ENCODE assay signal across 38 cellular contexts in genomic region chr13:81350056-81350455, GRCh38.
"Had no signal": no experiment of that assay in that cellular context is flagged by ENCODE, and none has a peak within 500 bp of the region (broad histone marks: within the 10 kb centered on the region; RNA-seq: fewer than 3 reads in every experiment).

No MANE protein-coding gene starts in this region.

- H3K4me3 ChIP-seq: adrenal gland, body of pancreas, breast epithelium had no signal

- DNase-seq: activated B cell treated with CpG ODN at 0.5 μM for 24 hours; activated CD4-positive, alpha-beta memory T cell treated with anti-CD3 and anti-CD28 coated beads for 36 hours; activated CD4-positive, alpha-beta T cell treated with anti-CD3 and anti-CD28 coated beads for 4 hours; activated CD4-positive, alpha-beta T cell treated with anti-CD3 and anti-CD28 coated beads, Interleukin-2, amount 10 ng/mL, durations not matched to agents 24 days and 14 days; activated CD4-positive, alpha-beta T cell treated with anti-CD3 and anti-CD28 coated beads, Interleukin-2, amount 50 U/mL, for 1 hour; activated CD4-positive, alpha-beta T cell treated with anti-CD3 and anti-CD28 coated beads, Interleukin-2, amount 50 U/mL, for 4 hours; activated CD4-positive, CD25-positive, alpha-beta regulatory T cell treated with anti-CD3 and anti-CD28 coated beads, Interleukin-2, amount 50 U/mL, for 72 hours; activated CD8-positive, alpha-beta memory T cell treated with anti-CD3 and anti-CD28 coated beads, Interleukin-2, amount 50 U/mL, for 4 hours; activated CD8-positive, alpha-beta T cell treated with anti-CD3 and anti-CD28 coated beads for 36 hours; activated effector memory CD4-positive, alpha-beta T cell treated with anti-CD3 and anti-CD28 coated beads, Interleukin-2, amount 50 U/mL, for 16 hours; activated gamma-delta T cell treated with Interleukin-2 at 50 U/mL for 16 hours; activated naive CD4-positive, alpha-beta T cell; activated naive CD4-positive, alpha-beta T cell treated with anti-CD3 and anti-CD28 coated beads for 36 hours; activated naive CD4-positive, alpha-beta T cell treated with anti-CD3 and anti-CD28 coated beads, Interleukin-2, amount 50 U/mL, for 16 hours; activated naive CD8-positive, alpha-beta T cell treated with anti-CD3 and anti-CD28 coated beads for 36 hours; activated T-cell treated with anti-CD3 and anti-CD28 coated beads for 4 hours; activated T-cell treated with anti-CD3 and anti-CD28 coated beads, Interleukin-2, amount 50 U/mL, for 1 hour; activated T-cell treated with anti-CD3 and anti-CD28 coated beads, Interleukin-2, amount 50 U/mL, for 4 hours; activated T-cell treated with anti-CD3 and anti-CD28 coated beads, Interleukin-2, amount 50 U/mL, for 72 hours; adrenal gland; amniotic stem cell; aorta; body of pancreas; brain microvascular endothelial cell; cerebellar nuclear complex; T-helper 1 cell; T-helper 2 cell; T-helper 9 cell had no signal

- ATAC-seq: activated CD8-positive, alpha-beta T cell treated with anti-CD3 and anti-CD28 coated beads for 36 hours; activated naive CD4-positive, alpha-beta T cell treated with anti-CD3 and anti-CD28 coated beads, Interleukin-2, amount 50 U/mL, for 72 hours; activated T-cell treated with anti-CD3 and anti-CD28 coated beads, Interleukin-2, amount 50 U/mL, for 4 hours; activated T-cell treated with anti-CD3 and anti-CD28 coated beads, Interleukin-2, amount 50 U/mL, for 72 hours; activated T-helper 17 cell treated with anti-CD3 and anti-CD28 coated beads, Interleukin-2, amount 50 U/mL, for 72 hours; body of pancreas had no signal

- H3K4me3 Mint-ChIP-seq: activated B cell treated with CpG ODN at 0.5 μM for 24 hours; activated CD4-positive, alpha-beta memory T cell treated with anti-CD3 and anti-CD28 coated beads for 36 hours; activated CD4-positive, alpha-beta T cell treated with anti-CD3 and anti-CD28 coated beads, Interleukin-2, amount 10 ng/mL, durations not matched to agents 24 days and 14 days; activated CD8-positive, alpha-beta T cell treated with anti-CD3 and anti-CD28 coated beads for 36 hours; activated naive CD4-positive, alpha-beta T cell treated with anti-CD3 and anti-CD28 coated beads for 36 hours; activated naive CD8-positive, alpha-beta T cell treated with anti-CD3 and anti-CD28 coated beads for 36 hours; activated T-cell treated with anti-CD3 and anti-CD28 coated beads, Interleukin-2, amount 50 U/mL, for 4 hours; activated T-cell treated with anti-CD3 and anti-CD28 coated beads, Interleukin-2, amount 50 U/mL, for 72 hours; activated T-helper 1 cell treated with anti-CD3 and anti-CD28 coated beads, Interleukin-12 subunit alpha, Interleukin-12 subunit beta, Interleukin-2, Interleukin-4 antibody, amounts not matched to agents 30 ng/mL and 10 ng/mL and 1 ng/mL, durations not matched to agents 14 hours and 24 hours and 36 hours; activated T-helper 17 cell treated with anti-CD3 and anti-CD28 coated beads, Interleukin-2, amount 50 U/mL, for 72 hours; central memory CD8-positive, alpha-beta T cell; T-helper 1 cell treated with Interleukin-12 subunit alpha and Interleukin-12 subunit beta and Interleukin-4 antibody, amounts not matched to agents 30 μg/mL and 1 μg/mL, for 36 hours; T-helper 2 cell treated with Interferon-gamma antibody and Interleukin-4, amounts not matched to agents 5 μg/mL and 100 μg/mL, for 36 hours had no signal

- H3K27ac Mint-ChIP-seq: activated B cell treated with CpG ODN at 0.5 μM for 24 hours; activated CD4-positive, alpha-beta memory T cell treated with anti-CD3 and anti-CD28 coated beads for 36 hours; activated CD4-positive, alpha-beta T cell treated with anti-CD3 and anti-CD28 coated beads, Interleukin-2, amount 10 ng/mL, durations not matched to agents 24 days and 14 days; activated CD8-positive, alpha-beta T cell treated with anti-CD3 and anti-CD28 coated beads for 36 hours; activated naive CD4-positive, alpha-beta T cell treated with anti-CD3 and anti-CD28 coated beads for 36 hours; activated naive CD4-positive, alpha-beta T cell treated with anti-CD3 and anti-CD28 coated beads, Interleukin-2, amount 50 U/mL, for 72 hours; activated naive CD8-positive, alpha-beta T cell treated with anti-CD3 and anti-CD28 coated beads for 36 hours; activated T-cell treated with anti-CD3 and anti-CD28 coated beads, Interleukin-2, amount 50 U/mL, for 72 hours; activated T-helper 1 cell treated with anti-CD3 and anti-CD28 coated beads, Interleukin-12 subunit alpha, Interleukin-12 subunit beta, Interleukin-2, Interleukin-4 antibody, amounts not matched to agents 30 ng/mL and 10 ng/mL and 1 ng/mL, durations not matched to agents 14 hours and 24 hours and 36 hours; activated T-helper 17 cell treated with anti-CD3 and anti-CD28 coated beads, Interleukin-2, amount 50 U/mL, for 72 hours; T-helper 1 cell treated with Interleukin-12 subunit alpha and Interleukin-12 subunit beta and Interleukin-4 antibody, amounts not matched to agents 30 μg/mL and 1 μg/mL, for 36 hours; T-helper 2 cell treated with Interferon-gamma antibody and Interleukin-4, amounts not matched to agents 5 μg/mL and 100 μg/mL, for 36 hours had no signal

- FAIRE-seq: astrocyte, TTC549 had no signal

- H3K4me1 Mint-ChIP-seq: activated B cell treated with CpG ODN at 0.5 μM for 24 hours; activated CD4-positive, alpha-beta T cell treated with anti-CD3 and anti-CD28 coated beads, Interleukin-2, amount 10 ng/mL, durations not matched to agents 24 days and 14 days; activated naive CD8-positive, alpha-beta T cell treated with anti-CD3 and anti-CD28 coated beads for 36 hours; activated T-helper 17 cell treated with anti-CD3 and anti-CD28 coated beads, Interleukin-2, amount 50 U/mL, for 72 hours; central memory CD8-positive, alpha-beta T cell had no signal

- H3K27me3 ChIP-seq: adrenal gland, body of pancreas, brain microvascular endothelial cell, breast epithelium had no signal

- H3K4me1 ChIP-seq: adrenal gland, breast epithelium had no signal

- H3K27me3 Mint-ChIP-seq: activated B cell treated with CpG ODN at 0.5 μM for 24 hours; activated CD4-positive, alpha-beta memory T cell treated with anti-CD3 and anti-CD28 coated beads for 36 hours; activated CD4-positive, alpha-beta T cell treated with anti-CD3 and anti-CD28 coated beads, Interleukin-2, amount 10 ng/mL, durations not matched to agents 24 days and 14 days; activated CD8-positive, alpha-beta T cell treated with anti-CD3 and anti-CD28 coated beads for 36 hours; activated naive CD8-positive, alpha-beta T cell treated with anti-CD3 and anti-CD28 coated beads for 36 hours; activated T-helper 17 cell treated with anti-CD3 and anti-CD28 coated beads, Interleukin-2, amount 50 U/mL, for 72 hours; central memory CD8-positive, alpha-beta T cell had no signal

- H3K36me3 ChIP-seq: adrenal gland, brain microvascular endothelial cell, breast epithelium had no signal

- H3K9me3 ChIP-seq: adrenal gland, body of pancreas, breast epithelium had no signal

- H3K9me3 Mint-ChIP-seq: activated CD4-positive, alpha-beta T cell treated with anti-CD3 and anti-CD28 coated beads, Interleukin-2, amount 10 ng/mL, durations not matched to agents 24 days and 14 days; activated naive CD4-positive, alpha-beta T cell treated with anti-CD3 and anti-CD28 coated beads for 36 hours; activated naive CD8-positive, alpha-beta T cell treated with anti-CD3 and anti-CD28 coated beads for 36 hours; activated T-cell treated with anti-CD3 and anti-CD28 coated beads, Interleukin-2, amount 50 U/mL, for 4 hours; central memory CD8-positive, alpha-beta T cell had no signal

- H3K27ac ChIP-seq: adrenal gland, body of pancreas, brain microvascular endothelial cell, breast epithelium, VCaP had no signal
